1 cellular context compared by ENCODE assay signal in genomic region chr16:67395458-67396158, GRCh38.
TF ChIP-seq lines count a peak whose summit lies in the region.

No MANE protein-coding gene starts in this region.

TF ChIP-seq in IMR-90, 13 proteins besides CTCF, POLR2A, EP300 and RAD21 (continued from another document):
- TF ChIP-seq MXI1 (IDR thresholded peaks at IDR 0.05; ENCODE audit: borderline replicate concordance, low read depth, low read length) (no peak), BHLHE40 (IDR thresholded peaks at IDR 0.05; ENCODE audit: low read depth, low read length) (no peak), MAZ (IDR thresholded peaks at IDR 0.05; ENCODE audit: borderline replicate concordance, low read depth, low read length) (no peak), CHD1 (IDR thresholded peaks at IDR 0.05; ENCODE audit: low read depth, low read length) (no peak), MAFK (IDR thresholded peaks at IDR 0.05; ENCODE audit: low read depth, low read length) (no peak)
- TF ChIP-seq, protein P1, sequence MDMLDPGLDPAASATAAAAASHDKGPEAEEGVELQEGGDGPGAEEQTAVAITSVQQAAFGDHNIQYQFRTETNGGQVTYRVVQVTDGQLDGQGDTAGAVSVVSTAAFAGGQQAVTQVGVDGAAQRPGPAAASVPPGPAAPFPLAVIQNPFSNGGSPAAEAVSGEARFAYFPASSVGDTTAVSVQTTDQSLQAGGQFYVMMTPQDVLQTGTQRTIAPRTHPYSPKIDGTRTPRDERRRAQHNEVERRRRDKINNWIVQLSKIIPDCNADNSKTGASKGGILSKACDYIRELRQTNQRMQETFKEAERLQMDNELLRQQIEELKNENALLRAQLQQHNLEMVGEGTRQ (IDR thresholded peaks at IDR 0.05; ENCODE audit: low read depth, low read length): no peak
